In the genomic region with DNA sequence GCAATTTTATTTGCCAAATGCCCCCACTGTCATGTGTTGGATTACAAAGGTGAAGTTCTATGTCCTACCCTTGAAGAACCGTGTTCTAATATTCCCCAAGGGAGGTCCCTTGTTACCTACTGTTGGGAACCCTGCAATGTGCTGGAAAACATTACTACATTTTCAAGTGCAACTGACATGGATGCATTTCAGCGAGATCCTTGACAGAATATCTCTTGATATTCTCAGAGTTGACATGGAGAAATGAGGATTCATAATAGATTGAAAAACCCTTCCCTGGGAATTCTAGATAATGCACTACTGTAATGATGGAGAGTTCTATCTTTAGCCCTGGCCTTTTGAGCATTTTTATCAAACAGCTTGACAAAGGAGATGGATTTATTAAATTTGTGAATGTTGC, we compare ENCODE assay signal across 28 cellular contexts.
"Had no signal": no experiment of that assay in that cellular context is flagged by ENCODE, and none has a peak within 500 bp of the region (broad histone marks: within the 10 kb centered on the region; RNA-seq: fewer than 3 reads in every experiment).

No MANE protein-coding gene starts in this region.

- H3K4me3 ChIP-seq: neural progenitor cell, ovary, psoas muscle, right lobe of liver, sigmoid colon, suprapubic skin, testis, tibial artery, transverse colon, upper lobe of right lung, uterus had no signal

- ATAC-seq: naive thymus-derived CD8-positive, alpha-beta T cell; natural killer cell treated with Interleukin-12 subunit alpha and Interleukin-12 subunit beta and Interleukin-15 and Interleukin-18, amount 100 ng/mL, for 72 hours; right lobe of liver; stimulated activated effector memory CD8-positive, alpha-beta T cell treated with anti-CD3 and anti-CD28 coated beads, Interleukin-12 subunit alpha, Interleukin-12 subunit beta, amount 100 ng/mL, for 72 hours; stimulated activated naive B cell treated with anti-CD40 and anti-IgM and Interleukin-4, amounts not matched to agents 10 μg/mL and 1 μg/mL and 100 μg/mL, for 72 hours; stimulated activated naive CD8-positive, alpha-beta T cell treated with anti-CD3 and anti-CD28 coated beads, Interleukin-15, amount 100 ng/mL, for 72 hours; upper lobe of right lung had no signal

- H3K4me2 ChIP-seq: neural progenitor cell had no signal

- DNase-seq: naive B cell; naive thymus-derived CD8-positive, alpha-beta T cell; nephron progenitor cell; occipital lobe; ovary; posterior cingulate gyrus; psoas muscle; right lobe of liver; sigmoid colon; small intestine; stimulated activated CD4-positive, alpha-beta T cell treated with anti-CD3 and anti-CD28 coated beads, Interleukin-15, amount 100 ng/mL, for 24 hours; stimulated activated CD4-positive, alpha-beta T cell treated with anti-CD3 and anti-CD28 coated beads, Interleukin-2, amount 100 ng/mL, for 24 hours; stimulated activated CD4-positive, alpha-beta T cell treated with anti-CD3 and anti-CD28 coated beads, Interleukin-2, amount 100 ng/mL, for 48 hours; stimulated activated CD4-positive, alpha-beta T cell treated with anti-CD3 and anti-CD28 coated beads, Interleukin-4, amount 100 ng/mL, for 24 hours; stimulated activated naive B cell treated with anti-CD40 and anti-IgM and Interleukin-4, amounts not matched to agents 10 μg/mL and 1 μg/mL and 100 μg/mL, for 72 hours; stimulated activated naive CD4-positive, alpha-beta T cell treated with Interleukin-2 at 50 U/mL for 16 hours; stimulated activated naive CD8-positive, alpha-beta T cell treated with anti-CD3 and anti-CD28 coated beads, Interleukin-15, amount 100 ng/mL, for 72 hours; substantia nigra; testis; tibial artery; transverse colon; upper lobe of right lung; uterus had no signal

- H3K9me3 ChIP-seq: ovary, psoas muscle, right lobe of liver, sigmoid colon, suprapubic skin, testis, tibial artery, transverse colon, upper lobe of right lung, uterus had no signal

- H3K9ac ChIP-seq: neural progenitor cell, parathyroid adenoma had no signal

- H3K36me3 ChIP-seq: neural progenitor cell, ovary, right lobe of liver, sigmoid colon, suprapubic skin, tibial artery, transverse colon, upper lobe of right lung, uterus had no signal

- H3K4me1 ChIP-seq: uterus had no signal

- H2AFZ ChIP-seq: neural progenitor cell, parathyroid adenoma had no signal

- H3K27me3 ChIP-seq: neural progenitor cell, ovary, right lobe of liver, sigmoid colon, suprapubic skin, testis, tibial artery, transverse colon, upper lobe of right lung, uterus had no signal

- H3K27ac ChIP-seq: neural progenitor cell, ovary, parathyroid adenoma, psoas muscle, right lobe of liver, sigmoid colon, suprapubic skin, testis, tibial artery, transverse colon, upper lobe of right lung, uterus had no signal
